11 cellular contexts compared by ENCODE assay signal in genomic region chr11:35364101-35364780, GRCh38. TPM values are rescaled to one million over a fixed set of nuclear protein-coding genes. Genes with fewer than 3 reads are reported as not detected.
DNase-seq lines count a peak whose midpoint lies in the region; ATAC-seq and TF ChIP-seq lines count a peak whose summit lies in the region.
"Had no signal": no experiment of that assay in that cellular context is flagged by ENCODE, and none has a peak within 500 bp of the region (broad histone marks: within the 10 kb centered on the region; RNA-seq: fewer than 3 reads in every experiment).

No MANE protein-coding gene starts in this region.

- H3K9me2 ChIP-seq in hepatocyte (replicated peaks; ENCODE audit: insufficient read depth): no peaks in the 10 kb centered on the region

- ATAC-seq in GM18511 (IDR thresholded peaks at IDR 0.05; ENCODE audit: unreplicated experiment) (no peak), HG02884 (IDR thresholded peaks at IDR 0.05; ENCODE audit: unreplicated experiment) (no peak), HG02981 (IDR thresholded peaks at IDR 0.05; ENCODE audit: unreplicated experiment) (no peak)

- H3K27ac ChIP-seq in hepatocyte (no peak overlapping the region), smooth muscle cell (ENCODE audit: low read depth) (peak overlapping the region; percentile 52)
- H3K27ac ChIP-seq: HL-60 had no signal

- in situ Hi-C loops in astrocyte of the spinal cord (cut with HindIII; ENCODE audit: low sequenced_read_pairs): no loop called here

- H3K9me3 ChIP-seq in hepatocyte (ENCODE audit: low read depth) (no peaks in the 10 kb centered on the region), smooth muscle cell (replicated peaks; ENCODE audit: low read depth) (no peaks in the 10 kb centered on the region)
- H3K9me3 ChIP-seq: Peyer's patch had no signal

- H3K4me1 ChIP-seq in hepatocyte (ENCODE audit: insufficient read depth) (peaks cover 5% of the 10 kb centered on the region), smooth muscle cell (ENCODE audit: low read depth) (peaks cover 12% of the 10 kb centered on the region)

- H3K79me2 ChIP-seq in hepatocyte: no peaks in the 10 kb centered on the region
- H3K79me2 ChIP-seq in smooth muscle cell (ENCODE audit: low read depth): no peaks in the 10 kb centered on the region

- H3K4me2 ChIP-seq in hepatocyte: no peak overlapping the region
- peak overlapping the region; percentile 59 for H3K4me2 ChIP-seq in smooth muscle cell

- H3K36me3 ChIP-seq in hepatocyte (replicated peaks; ENCODE audit: insufficient read depth, low read depth): no peaks in the 10 kb centered on the region
- H3K36me3 ChIP-seq in smooth muscle cell (ENCODE audit: low read depth): no peaks in the 10 kb centered on the region
- H3K36me3 ChIP-seq: Peyer's patch had no signal

- H3K9ac ChIP-seq in smooth muscle cell (ENCODE audit: low read depth): no peak overlapping the region

- H2AFZ ChIP-seq in hepatocyte (no peak overlapping the region), smooth muscle cell (ENCODE audit: low read depth) (no peak overlapping the region)

- TF ChIP-seq CTCF in HFF-Myc (IDR thresholded peaks at IDR 0.05; ENCODE audit: low read depth, low read length, missing control alignments) (no peak), astrocyte of the spinal cord (IDR thresholded peaks at IDR 0.05; ENCODE audit: low read depth, low read length) (no peak), hepatocyte (IDR thresholded peaks at IDR 0.05; ENCODE audit: poor library complexity) (no peak), smooth muscle cell (IDR thresholded peaks at IDR 0.05; ENCODE audit: borderline replicate concordance, insufficient read depth, poor library complexity, severe bottlenecking) (no peak)

- no peaks in the 10 kb centered on the region for H3F3A ChIP-seq in smooth muscle cell (ENCODE audit: low read depth)

- H3K4me3 ChIP-seq in HFF-Myc (replicated peaks; ENCODE audit: low read depth, low read length): no peak overlapping the region
- no peak overlapping the region for H3K4me3 ChIP-seq in astrocyte of the spinal cord (ENCODE audit: low read depth, low read length)
- H3K4me3 ChIP-seq in hepatocyte: no peak overlapping the region
- H3K4me3 ChIP-seq in smooth muscle cell: no peak overlapping the region
- H3K4me3 ChIP-seq: Peyer's patch had no signal

- H4K20me1 ChIP-seq in hepatocyte (ENCODE audit: insufficient read depth, poor library complexity, severe bottlenecking) (no peaks in the 10 kb centered on the region), smooth muscle cell (ENCODE audit: low read depth) (no peaks in the 10 kb centered on the region)

- DNase-seq in HFF-Myc (ENCODE audit: extremely low read depth, low read depth): peak; percentile 85
- peak; percentile 90 for DNase-seq in astrocyte of the spinal cord (ENCODE audit: low read depth, low spot score)
- DNase-seq in hepatocyte (ENCODE audit: low spot score): peak; percentile 51
- no peak for DNase-seq in smooth muscle cell (lab: John Stamatoyannopoulos, UW; ENCODE audit: unreplicated experiment)
- DNase-seq in RPMI8226: no peak

- H3K27me3 ChIP-seq in hepatocyte: no peaks in the 10 kb centered on the region
- no peaks in the 10 kb centered on the region for H3K27me3 ChIP-seq in smooth muscle cell (ENCODE audit: low read depth)
- H3K27me3 ChIP-seq: Peyer's patch had no signal

RNA-seq across cellular contexts. Expression of gene SLC1A2, which starts 55.1 kb away (rescaled TPM):
- total RNA-seq in hepatocyte: 0.84 and 2.9 TPM in 2 replicates
- 0.59 TPM in 1 of 2 replicates, not detected in the other for polyA plus RNA-seq in hepatocyte
- total RNA-seq in smooth muscle cell: 0.18 and 3.6 TPM in 2 replicates
- 0.07 TPM in 1 of 2 replicates, not detected in the other for polyA plus RNA-seq in smooth muscle cell
- total RNA-seq: pulmonary artery endothelial cell had no signal

Comparison
In these comparisons a context has a peak if more than half of its experiments do, and no peak if none do; other contexts are left out.
1. DNase-seq: peak in HFF-Myc (single experiment), astrocyte of the spinal cord (single experiment) and hepatocyte (single experiment); none in smooth muscle cell (single experiment) and RPMI8226 (single experiment).